ENCODE assay signal across 18 cellular contexts in the genomic region with DNA sequence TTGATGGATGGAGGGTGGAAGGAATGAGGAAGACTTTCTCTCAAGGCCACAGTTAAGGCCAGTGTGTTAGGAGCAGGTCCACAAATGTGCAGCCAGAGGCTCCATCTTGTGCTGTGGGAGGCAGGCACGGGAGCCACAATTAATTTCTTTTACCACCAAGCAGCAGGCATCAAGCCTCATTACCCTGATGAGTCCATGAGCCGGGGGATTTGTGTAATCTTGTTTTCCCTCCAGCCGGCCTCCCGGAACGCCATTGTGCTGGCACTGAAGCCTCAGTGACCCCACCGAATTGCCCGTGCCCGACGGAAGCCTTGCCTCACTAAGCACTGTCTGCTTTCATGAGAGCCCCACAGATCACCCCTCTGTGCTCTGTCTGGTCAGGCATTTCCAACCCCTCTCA.
DNase-seq lines count a peak whose midpoint lies in the region; ATAC-seq and TF ChIP-seq lines count a peak whose summit lies in the region.
"Had no signal": no experiment of that assay in that cellular context is flagged by ENCODE, and none has a peak within 500 bp of the region (broad histone marks: within the 10 kb centered on the region; RNA-seq: fewer than 3 reads in every experiment).

No MANE protein-coding gene starts in this region.

- H3K27ac Mint-ChIP-seq in central memory CD8-positive, alpha-beta T cell (ENCODE audit: low read depth): peak overlapping the region; percentile 17
- no peak overlapping the region for H3K27ac Mint-ChIP-seq in nephron progenitor cell
- no peak overlapping the region for H3K27ac Mint-ChIP-seq in endodermal cell
- H3K27ac Mint-ChIP-seq in stimulated activated effector memory CD8-positive, alpha-beta T cell treated with anti-CD3 and anti-CD28 coated beads, Interleukin-12 subunit alpha, Interleukin-12 subunit beta, amount 100 ng/mL, for 72 hours: no peak overlapping the region
- H3K27ac Mint-ChIP-seq: B cell; CD4-positive, CD25-positive, alpha-beta regulatory T cell; CD8-positive, alpha-beta memory T cell; H9; IgD-negative memory B cell had no signal

- peak; percentile 76 for DNase-seq in NCI-H69 (lab: John Stamatoyannopoulos, UW)
- no peak for DNase-seq in central memory CD8-positive, alpha-beta T cell (ENCODE audit: low spot score in 2 of 2)
- peak; percentile 27 for DNase-seq in nephron progenitor cell
- DNase-seq in endodermal cell: no peak
- DNase-seq in GM13977 (ENCODE audit: low spot score): no peak
- no peak for DNase-seq in stimulated activated effector memory CD8-positive, alpha-beta T cell treated with anti-CD3 and anti-CD28 coated beads, Interleukin-12 subunit alpha, Interleukin-12 subunit beta, amount 100 ng/mL, for 72 hours (ENCODE audit: low spot score in 2 of 2)
- DNase-seq: CD4-positive, CD25-positive, alpha-beta regulatory T cell; CD8-positive, alpha-beta memory T cell; COR-L47; DMS153; DMS79; GDM1; H9 had no signal

- no peaks in the 10 kb centered on the region for H3K9me3 ChIP-seq in endodermal cell (ENCODE audit: control insufficient read depth, low read length)

- H3K9me3 Mint-ChIP-seq in central memory CD8-positive, alpha-beta T cell: no peaks in the 10 kb centered on the region
- H3K9me3 Mint-ChIP-seq in nephron progenitor cell: no peaks in the 10 kb centered on the region
- H3K9me3 Mint-ChIP-seq in endodermal cell: peaks cover 1% of the 10 kb centered on the region
- no peaks in the 10 kb centered on the region for H3K9me3 Mint-ChIP-seq in stimulated activated effector memory CD8-positive, alpha-beta T cell treated with anti-CD3 and anti-CD28 coated beads, Interleukin-12 subunit alpha, Interleukin-12 subunit beta, amount 100 ng/mL, for 72 hours
- H3K9me3 Mint-ChIP-seq: CD4-positive, CD25-positive, alpha-beta regulatory T cell; CD8-positive, alpha-beta memory T cell; H9; IgD-negative memory B cell had no signal

- no peak for ATAC-seq in central memory CD8-positive, alpha-beta T cell (replicated peaks; ENCODE audit: extremely low read depth, poor library complexity, severe bottlenecking)
- no peak for ATAC-seq in GM19452 (IDR thresholded peaks at IDR 0.05; ENCODE audit: unreplicated experiment)
- ATAC-seq in stimulated activated effector memory CD8-positive, alpha-beta T cell treated with anti-CD3 and anti-CD28 coated beads, Interleukin-12 subunit alpha, Interleukin-12 subunit beta, amount 100 ng/mL, for 72 hours: no peak
- ATAC-seq: HepG2 had no signal

- no peak overlapping the region for H3K4me3 Mint-ChIP-seq in central memory CD8-positive, alpha-beta T cell
- H3K4me3 Mint-ChIP-seq in nephron progenitor cell (no peak overlapping the region), endodermal cell (no peak overlapping the region)
- no peak overlapping the region for H3K4me3 Mint-ChIP-seq in stimulated activated effector memory CD8-positive, alpha-beta T cell treated with anti-CD3 and anti-CD28 coated beads, Interleukin-12 subunit alpha, Interleukin-12 subunit beta, amount 100 ng/mL, for 72 hours
- H3K4me3 Mint-ChIP-seq: B cell; CD4-positive, CD25-positive, alpha-beta regulatory T cell; CD8-positive, alpha-beta memory T cell; H9; IgD-negative memory B cell had no signal

- H3K27ac ChIP-seq in endodermal cell (ENCODE audit: low read depth, low read length): no peak overlapping the region
- H3K27ac ChIP-seq: BLaER1 treated with 17β-estradiol and CSF1 and Interleukin-3, amounts not matched to agents 10 nM and 100 nM had no signal

- H3K36me3 Mint-ChIP-seq in central memory CD8-positive, alpha-beta T cell (ENCODE audit: insufficient read depth): no peaks in the 10 kb centered on the region
- peaks cover 4% of the 10 kb centered on the region for H3K36me3 Mint-ChIP-seq in nephron progenitor cell (ENCODE audit: low read depth)
- H3K36me3 Mint-ChIP-seq in endodermal cell (ENCODE audit: low read depth): peaks cover 3% of the 10 kb centered on the region
- H3K36me3 Mint-ChIP-seq in stimulated activated effector memory CD8-positive, alpha-beta T cell treated with anti-CD3 and anti-CD28 coated beads, Interleukin-12 subunit alpha, Interleukin-12 subunit beta, amount 100 ng/mL, for 72 hours: no peaks in the 10 kb centered on the region

- no peaks in the 10 kb centered on the region for H3K36me3 ChIP-seq in endodermal cell (ENCODE audit: control insufficient read depth, insufficient read depth, low read length)
- H3K36me3 ChIP-seq: BLaER1 treated with 17β-estradiol and CSF1 and Interleukin-3, amounts not matched to agents 10 nM and 100 nM had no signal

- H3K27me3 ChIP-seq in endodermal cell (ENCODE audit: control insufficient read depth, insufficient read depth, low read length, poor library complexity, severe bottlenecking): no peaks in the 10 kb centered on the region
- H3K27me3 ChIP-seq: BLaER1 treated with 17β-estradiol and CSF1 and Interleukin-3, amounts not matched to agents 10 nM and 100 nM had no signal

- TF ChIP-seq CTCF in nephron progenitor cell (IDR thresholded peaks at IDR 0.05): no peak
- TF ChIP-seq CTCF in endodermal cell (conservative IDR thresholded peaks at IDR 0.05): no peak
- no peak for TF ChIP-seq CTCF in GM13977 (IDR thresholded peaks at IDR 0.05; ENCODE audit: extremely low read depth, insufficient read depth, missing control alignments)

- no peaks in the 10 kb centered on the region for H3K4me1 Mint-ChIP-seq in central memory CD8-positive, alpha-beta T cell
- H3K4me1 Mint-ChIP-seq in nephron progenitor cell (peaks cover 54% of the 10 kb centered on the region), endodermal cell (peaks cover 4% of the 10 kb centered on the region)
- H3K4me1 Mint-ChIP-seq in stimulated activated effector memory CD8-positive, alpha-beta T cell treated with anti-CD3 and anti-CD28 coated beads, Interleukin-12 subunit alpha, Interleukin-12 subunit beta, amount 100 ng/mL, for 72 hours: no peaks in the 10 kb centered on the region
- H3K4me1 Mint-ChIP-seq: B cell; CD4-positive, CD25-positive, alpha-beta regulatory T cell; CD8-positive, alpha-beta memory T cell had no signal

- WGBS in endodermal cell (ENCODE audit: insufficient coverage in 1 of 2, insufficient read length in 1 of 2), 2 experiments: 92 to 94% methylated on average over 8 to 9 of the region's 9 CpGs

- H3K4me1 ChIP-seq in endodermal cell (ENCODE audit: control insufficient read depth, insufficient read depth, low read length): no peaks in the 10 kb centered on the region

- H3K9ac ChIP-seq in endodermal cell (ENCODE audit: extremely low read depth, low read length, poor library complexity, severe bottlenecking): no peak overlapping the region
- H3K9ac ChIP-seq: BLaER1 treated with 17β-estradiol and CSF1 and Interleukin-3, amounts not matched to agents 10 nM and 100 nM had no signal

- in situ Hi-C loops in GM13977 (cut with MboI; ENCODE audit: low pct_unique_long_range_greater_than_20kb, low sequenced_read_pairs, unreplicated experiment): no loop called here

- H3K27me3 Mint-ChIP-seq in central memory CD8-positive, alpha-beta T cell: no peaks in the 10 kb centered on the region
- H3K27me3 Mint-ChIP-seq in nephron progenitor cell (ENCODE audit: low read depth, poor library complexity) (peaks cover 13% of the 10 kb centered on the region), endodermal cell (ENCODE audit: insufficient read depth) (no peaks in the 10 kb centered on the region)
- H3K27me3 Mint-ChIP-seq: B cell; CD4-positive, CD25-positive, alpha-beta regulatory T cell; CD8-positive, alpha-beta memory T cell; IgD-negative memory B cell had no signal

- H3K4me3 ChIP-seq in endodermal cell (ENCODE audit: low read length): no peak overlapping the region
- H3K4me3 ChIP-seq: BLaER1 treated with 17β-estradiol and CSF1 and Interleukin-3, amounts not matched to agents 10 nM and 100 nM had no signal

Comparison
In these comparisons a context has a peak if more than half of its experiments do, and no peak if none do; other contexts are left out.
1. DNase-seq: peak in NCI-H69 (single experiment) and nephron progenitor cell (single experiment); none in central memory CD8-positive, alpha-beta T cell (0 of 2), endodermal cell (single experiment), GM13977 (single experiment) and stimulated activated effector memory CD8-positive, alpha-beta T cell treated with anti-CD3 and anti-CD28 coated beads, Interleukin-12 subunit alpha, Interleukin-12 subunit beta, amount 100 ng/mL, for 72 hours (0 of 2).